Comparison of ENCODE assay signal across 8 cellular contexts in genomic region chr10:86585037-86585725, GRCh38.
A peak's percentile ranks its signal among the peaks of the same experiment; 100 is the strongest.
DNase-seq lines count a peak whose midpoint lies in the region; ATAC-seq and TF ChIP-seq lines count a peak whose summit lies in the region.

No MANE protein-coding gene starts in this region.

- ATAC-seq in GM18517 (IDR thresholded peaks at IDR 0.05; ENCODE audit: unreplicated experiment) (peak; percentile 81), HG02981 (IDR thresholded peaks at IDR 0.05; ENCODE audit: unreplicated experiment) (peak; percentile 90)

- CTCF ChIA-PET in AG04450 (lab: Charles Lee) = interaction anchor here (0.6 to 2.8 kb wide), 24 partner anchors 8 to 354 kb away, joined by 3 to 46 read pairs (median 4); partner anchors contain the start of gene WAPL

- DNase-seq in AG04450 (ENCODE audit: low read depth, low spot score) (no peak), NCI-H2029 treated with DMSO at 0.1 percent for 48 hours (lab: John Stamatoyannopoulos, UW) (peak; percentile 12), breast epithelium (ENCODE audit: low spot score in 2 of 2) (peak; percentile 48 to 68), kidney epithelial cell (ENCODE audit: low read depth) (peak; percentile 7)
- peak; percentile 63 to 70 for DNase-seq in stimulated activated CD4-positive, alpha-beta T cell treated with anti-CD3 and anti-CD28 coated beads, Interleukin-1b, Interleukin-23, amount 100 ng/mL, for 4 hours (ENCODE audit: low read depth in 2 of 2)

- no peaks in the 10 kb centered on the region for H3K36me3 ChIP-seq in breast epithelium
- no peaks in the 10 kb centered on the region for H3K36me3 ChIP-seq in kidney epithelial cell (ENCODE audit: control insufficient read depth, insufficient read depth, low read length)

- H3K4me3 ChIP-seq in AG04450 (ENCODE audit: low read depth, low read length) = no peak overlapping the region
- H3K4me3 ChIP-seq in WI38 (ENCODE audit: low read depth, low read length) = no peak overlapping the region
- H3K4me3 ChIP-seq in breast epithelium = no peak overlapping the region
- no peak overlapping the region for H3K4me3 ChIP-seq in kidney epithelial cell (ENCODE audit: low read depth, low read length)

- TF ChIP-seq POLR2A in breast epithelium (IDR thresholded peaks at IDR 0.05) = no peak

- TF ChIP-seq CTCF in AG04450 (IDR thresholded peaks at IDR 0.05; ENCODE audit: low read depth, low read length) = peak; percentile 96
- peak; percentile 95 for TF ChIP-seq CTCF in WI38 (IDR thresholded peaks at IDR 0.05; ENCODE audit: low read depth, low read length)
- TF ChIP-seq CTCF in breast epithelium (IDR thresholded peaks at IDR 0.05) = peak; percentile 76 to 98 (median 96)
- peak; percentile 95 for TF ChIP-seq CTCF in kidney epithelial cell (IDR thresholded peaks at IDR 0.05; ENCODE audit: insufficient read depth, low read length, poor library complexity, severe bottlenecking)

- H3K4me1 ChIP-seq in breast epithelium = peaks cover 0 to 4% of the 10 kb centered on the region in 2 donors

- intact Hi-C loops in breast epithelium (cut with DNase I; ENCODE audit: low total_unique reads) = loop anchor here (10.0 kb wide), 1 partner anchor 180 kb away; no protein-coding TSS in a partner anchor

- H3K27me3 ChIP-seq in AG04450 (ENCODE audit: control insufficient read depth, insufficient read depth, low read length) (peaks cover 3% of the 10 kb centered on the region), breast epithelium (no peaks in the 10 kb centered on the region), kidney epithelial cell (ENCODE audit: control insufficient read depth, insufficient read depth, low read length) (no peaks in the 10 kb centered on the region)

- no peaks in the 10 kb centered on the region for H3K9me3 ChIP-seq in AG04450 (ENCODE audit: control insufficient read depth, insufficient read depth, low read length)
- H3K9me3 ChIP-seq in breast epithelium = no peaks in the 10 kb centered on the region

- POLR2A ChIA-PET in AG04450 (lab: Yijun Ruan, JAX) = interaction anchor here (1.6 kb wide), 1 partner anchor 185 kb away, joined by 8 read pairs; no protein-coding TSS in a partner anchor

- H3K27ac ChIP-seq in AG04450 (ENCODE audit: low read depth, low read length) = no peak overlapping the region
- H3K27ac ChIP-seq in breast epithelium = peak overlapping the region; percentile 64 to 75
